8 cellular contexts compared by ENCODE assay signal in genomic region chr10:103481974-103482531, GRCh38. TPM values are rescaled to one million over a fixed set of nuclear protein-coding genes. Genes with fewer than 3 reads are reported as not detected.
DNase-seq lines count a peak whose midpoint lies in the region; ATAC-seq, FAIRE-seq and TF ChIP-seq lines count a peak whose summit lies in the region.

No MANE protein-coding gene starts in this region.

- no peaks in the 10 kb centered on the region for H4K20me1 ChIP-seq in keratinocyte (ENCODE audit: control insufficient read depth, extremely low read depth, insufficient read depth, low read length)

- TF ChIP-seq POLR2A in body of pancreas (IDR thresholded peaks at IDR 0.05) (no peak), suprapubic skin (IDR thresholded peaks at IDR 0.05) (no peak)

- no peaks in the 10 kb centered on the region for H3K9me3 ChIP-seq in body of pancreas
- H3K9me3 ChIP-seq in keratinocyte (ENCODE audit: control insufficient read depth, low read depth, low read length) = no peaks in the 10 kb centered on the region
- H3K9me3 ChIP-seq in suprapubic skin = no peaks in the 10 kb centered on the region

- H3K9me3 Mint-ChIP-seq in activated naive CD4-positive, alpha-beta T cell treated with anti-CD3 and anti-CD28 coated beads, Interleukin-2, amount 50 U/mL, for 72 hours = no peaks in the 10 kb centered on the region

- no peaks in the 10 kb centered on the region for H3K36me3 Mint-ChIP-seq in activated naive CD4-positive, alpha-beta T cell treated with anti-CD3 and anti-CD28 coated beads, Interleukin-2, amount 50 U/mL, for 72 hours

- dilution Hi-C loops in keratinocyte (cut with MboI; ENCODE audit: extremely low pct_ligation_motif_present, low sequenced_read_pairs) = no loop called here

- H3K9me1 ChIP-seq in keratinocyte (ENCODE audit: control insufficient read depth, extremely low read depth, insufficient read depth, low read length) = no peaks in the 10 kb centered on the region

- TF ChIP-seq EP300 in suprapubic skin (IDR thresholded peaks at IDR 0.05) = no peak

- no peak overlapping the region for H3K27ac Mint-ChIP-seq in activated naive CD4-positive, alpha-beta T cell treated with anti-CD3 and anti-CD28 coated beads, Interleukin-2, amount 50 U/mL, for 72 hours

- FAIRE-seq in keratinocyte (lab: Jason Lieb, UNC) = peak; percentile 68

- no peaks in the 10 kb centered on the region for H3K79me2 ChIP-seq in keratinocyte (ENCODE audit: control insufficient read depth, insufficient read depth, low read length)

- WGBS in body of pancreas, 2 donors = 53 to 59% methylated on average over 11 to 12 of the region's 12 CpGs
- 46% methylated on average over 12 of the region's 12 CpGs for WGBS in suprapubic skin

- H3K4me3 ChIP-seq in body of pancreas = no peak overlapping the region
- no peak overlapping the region for H3K4me3 ChIP-seq in keratinocyte (ENCODE audit: control insufficient read depth in 2 of 3, extremely low read depth in 1 of 3, insufficient read depth in 2 of 3, low read depth in 1 of 3, low read length in 3 of 3)
- no peak overlapping the region for H3K4me3 ChIP-seq in suprapubic skin

- no peak for DNase-seq in activated naive CD4-positive, alpha-beta T cell treated with anti-CD3 and anti-CD28 coated beads, Interleukin-2, amount 50 U/mL, for 72 hours (ENCODE audit: low spot score in 2 of 2)
- DNase-seq in activated naive CD4-positive, alpha-beta T cell treated with anti-CD3 and anti-CD28 coated beads, Interleukin-2, amount 50 U/mL, for 16 hours = no peak
- peak; percentile 33 for DNase-seq in NCI-H82 treated with DMSO at 0.1 percent for 48 hours (lab: John Stamatoyannopoulos, UW; ENCODE audit: unreplicated experiment)
- peak in 2 of 4 donors; percentile 37 to 65 for DNase-seq in body of pancreas
- no peak for DNase-seq in keratinocyte (ENCODE audit: low read depth, low spot score)
- DNase-seq in suprapubic skin (ENCODE audit: low spot score in 2 of 2) = no peak

- no peak overlapping the region for H2AFZ ChIP-seq in keratinocyte (ENCODE audit: control insufficient read depth, low read length)

- H3K27ac ChIP-seq in body of pancreas (no peak overlapping the region), keratinocyte (ENCODE audit: control insufficient read depth, insufficient read depth, low read length) (no peak overlapping the region), suprapubic skin (no peak overlapping the region)

- TF ChIP-seq CTCF in body of pancreas (IDR thresholded peaks at IDR 0.05) = peak; percentile 25 to 61 (median 46)
- TF ChIP-seq CTCF in keratinocyte (optimal IDR thresholded peaks at IDR 0.05 in 1 of 3, IDR thresholded peaks at IDR 0.05 in 1 of 3, conservative IDR thresholded peaks at IDR 0.05 in 1 of 3; ENCODE audit: extremely low read depth in 1 of 3, insufficient read depth in 2 of 3, low read length in 3 of 3) = peak; percentile 52 to 66 (median 65)
- peak; percentile 37 to 42 for TF ChIP-seq CTCF in suprapubic skin (IDR thresholded peaks at IDR 0.05)

- H3K4me1 ChIP-seq in body of pancreas = peaks cover 8% of the 10 kb centered on the region
- peaks cover 8% of the 10 kb centered on the region for H3K4me1 ChIP-seq in keratinocyte (ENCODE audit: control insufficient read depth, extremely low read depth, insufficient read depth, low read length)
- H3K4me1 ChIP-seq in suprapubic skin = peaks cover 23% of the 10 kb centered on the region

- H3K27me3 ChIP-seq in body of pancreas = no peaks in the 10 kb centered on the region
- H3K27me3 ChIP-seq in keratinocyte (ENCODE audit: control insufficient read depth, extremely low read depth, insufficient read depth, low read length) = no peaks in the 10 kb centered on the region
- no peaks in the 10 kb centered on the region for H3K27me3 ChIP-seq in suprapubic skin

- H3K36me3 ChIP-seq in body of pancreas (replicated peaks in 1 of 2; ENCODE audit: insufficient read depth in 1 of 2, low read depth in 2 of 2) (no peaks in the 10 kb centered on the region), keratinocyte (ENCODE audit: control insufficient read depth in 2 of 2, extremely low read depth in 1 of 2, insufficient read depth in 2 of 2, low read length in 2 of 2) (no peaks in the 10 kb centered on the region), suprapubic skin (no peaks in the 10 kb centered on the region)

- no peak overlapping the region for H3K4me2 ChIP-seq in keratinocyte (ENCODE audit: control insufficient read depth, extremely low read depth, insufficient read depth, low read depth, low read length)

- ATAC-seq in activated naive CD4-positive, alpha-beta T cell treated with anti-CD3 and anti-CD28 coated beads, Interleukin-2, amount 50 U/mL, for 72 hours = peak; percentile 82 to 85
- ATAC-seq in HG03108 (IDR thresholded peaks at IDR 0.05; ENCODE audit: unreplicated experiment) (peak; percentile 72), body of pancreas (peak; percentile 55), GM21576 (IDR thresholded peaks at IDR 0.05; ENCODE audit: unreplicated experiment) (no peak)

- H3K9ac ChIP-seq in keratinocyte (ENCODE audit: control insufficient read depth, extremely low read depth, insufficient read depth, low read length) = no peak overlapping the region

- intact Hi-C loops in body of pancreas (cut with DNase I) = no loop called here

RNA-seq across cellular contexts. Expression of gene CALHM3, which starts 3.0 kb away (rescaled TPM):
- total RNA-seq in activated naive CD4-positive, alpha-beta T cell treated with anti-CD3 and anti-CD28 coated beads, Interleukin-2, amount 50 U/mL, for 72 hours = not detected
- total RNA-seq in body of pancreas (under 1 TPM in 1 of 2 donors, not detected in 1; 0.52 TPM), suprapubic skin (not detected)
- polyA plus RNA-seq in keratinocyte = not detected in 3 replicates
- not detected for polyA plus RNA-seq in keratinocyte (2011; ENCODE audit: low read depth)
- not detected in 2 replicates for polyA plus RNA-seq in keratinocyte (2011; cell fraction: cytosol; rRNA removed)
- polyA plus RNA-seq in keratinocyte (2011; cell fraction: nucleus; rRNA removed) = not detected in 2 replicates
- polyA plus RNA-seq in keratinocyte (2012; ENCODE audit: low replicate concordance) = not detected in 2 replicates
- polyA minus RNA-seq in keratinocyte = not detected in 3 replicates
- polyA minus RNA-seq in keratinocyte (2011; cell fraction: cytosol; rRNA and poly(A)+ RNA removed) = not detected
- polyA minus RNA-seq in keratinocyte (2011; cell fraction: nucleus; rRNA and poly(A)+ RNA removed) = not detected in 2 replicates

RNA-seq across cellular contexts. Expression of gene NEURL1, which starts 11.5 kb away (rescaled TPM):
- total RNA-seq in activated naive CD4-positive, alpha-beta T cell treated with anti-CD3 and anti-CD28 coated beads, Interleukin-2, amount 50 U/mL, for 72 hours = 1 to 10 TPM in 1 of 2 donors, under 1 TPM in 1; 0.87 to 2.4 TPM
- 10 to 100 TPM; 25.1 to 25.7 TPM for total RNA-seq in body of pancreas
- 0.02 to 0.12 TPM (median 0.03 TPM) in 3 replicates for polyA plus RNA-seq in keratinocyte
- polyA plus RNA-seq in keratinocyte (2011; ENCODE audit: low read depth) = not detected
- 0.04 and 0.17 TPM in 2 replicates for polyA plus RNA-seq in keratinocyte (2011; cell fraction: cytosol; rRNA removed)
- polyA plus RNA-seq in keratinocyte (2011; cell fraction: nucleus; rRNA removed) = 0.10 and 0.23 TPM in 2 replicates
- polyA plus RNA-seq in keratinocyte (2012; ENCODE audit: low replicate concordance) = 0.15 and 0.41 TPM in 2 replicates
- 0.13 TPM in 1 of 3 replicates, not detected in the others for polyA minus RNA-seq in keratinocyte
- polyA minus RNA-seq in keratinocyte (2011; cell fraction: cytosol; rRNA and poly(A)+ RNA removed) = not detected
- 0.11 and 0.16 TPM in 2 replicates for polyA minus RNA-seq in keratinocyte (2011; cell fraction: nucleus; rRNA and poly(A)+ RNA removed)
- under 1 TPM in 2 of 4 donors, not detected in 2; 0.18 to 0.30 TPM for total RNA-seq in suprapubic skin

RNA-seq across cellular contexts. Expression of gene CALHM1, which starts 23.4 kb away (rescaled TPM):
- total RNA-seq in activated naive CD4-positive, alpha-beta T cell treated with anti-CD3 and anti-CD28 coated beads, Interleukin-2, amount 50 U/mL, for 72 hours = not detected
- total RNA-seq in body of pancreas (not detected), suprapubic skin (not detected)
- polyA plus RNA-seq in keratinocyte = 0.02 TPM in 1 of 3 replicates, not detected in the others
- polyA plus RNA-seq in keratinocyte (2011; ENCODE audit: low read depth) = not detected
- polyA plus RNA-seq in keratinocyte (2011; cell fraction: cytosol; rRNA removed) = not detected in 2 replicates
- polyA plus RNA-seq in keratinocyte (2011; cell fraction: nucleus; rRNA removed) = not detected in 2 replicates
- polyA plus RNA-seq in keratinocyte (2012; ENCODE audit: low replicate concordance) = 0.07 TPM in 1 of 2 replicates, not detected in the other
- polyA minus RNA-seq in keratinocyte = not detected in 3 replicates
- not detected for polyA minus RNA-seq in keratinocyte (2011; cell fraction: cytosol; rRNA and poly(A)+ RNA removed)
- not detected in 2 replicates for polyA minus RNA-seq in keratinocyte (2011; cell fraction: nucleus; rRNA and poly(A)+ RNA removed)

RNA-seq across cellular contexts. Expression of gene CALHM2, which starts 29.9 kb away (rescaled TPM):
- total RNA-seq in activated naive CD4-positive, alpha-beta T cell treated with anti-CD3 and anti-CD28 coated beads, Interleukin-2, amount 50 U/mL, for 72 hours = 10 to 100 TPM in 1 of 2 donors, 1 to 10 TPM in 1; 9.1 to 13.5 TPM
- total RNA-seq in body of pancreas (10 to 100 TPM; 11.4 to 17.8 TPM), suprapubic skin (10 to 100 TPM; 13.7 to 17.9 (median 16.3) TPM)
- polyA plus RNA-seq in keratinocyte = 0.92 to 1.2 TPM (median 1.1 TPM) in 3 replicates
- polyA plus RNA-seq in keratinocyte (2011; ENCODE audit: low read depth) = not detected
- 0.60 and 1.1 TPM in 2 replicates for polyA plus RNA-seq in keratinocyte (2011; cell fraction: cytosol; rRNA removed)
- 1.1 TPM in 2 replicates for polyA plus RNA-seq in keratinocyte (2011; cell fraction: nucleus; rRNA removed)
- 1.5 and 2.9 TPM in 2 replicates for polyA plus RNA-seq in keratinocyte (2012; ENCODE audit: low replicate concordance)
- polyA minus RNA-seq in keratinocyte = 0.96 to 2.5 TPM (median 1.4 TPM) in 3 replicates
- 4.2 TPM for polyA minus RNA-seq in keratinocyte (2011; cell fraction: cytosol; rRNA and poly(A)+ RNA removed)
- polyA minus RNA-seq in keratinocyte (2011; cell fraction: nucleus; rRNA and poly(A)+ RNA removed) = 0.54 and 0.74 TPM in 2 replicates

Comparison
In these comparisons a context has a peak if more than half of its experiments do, and no peak if none do; other contexts are left out.
1. RNA of gene NEURL1, which starts 11.5 kb away (total RNA-seq): 25.1 to 25.7 TPM in body of pancreas; 0.87 to 2.4 TPM in activated naive CD4-positive, alpha-beta T cell treated with anti-CD3 and anti-CD28 coated beads, Interleukin-2, amount 50 U/mL, for 72 hours and 0.18 to 0.30 TPM in suprapubic skin; every median in the first group is over 4 times any median in the second.
2. Peak in every context shown above with its lines, with median percentiles within 50 percentile points of each other: CTCF ChIP-seq.